In genomic region chr3:105388199-105388598, GRCh38 we compare ENCODE assay signal across 1 cellular context.
TF ChIP-seq lines count a peak whose summit lies in the region.

No MANE protein-coding gene starts in this region.

TF ChIP-seq in IMR-90, 13 proteins besides CTCF, POLR2A, EP300 and RAD21 (continued from another document):
- TF ChIP-seq FOS (IDR thresholded peaks at IDR 0.05; ENCODE audit: low read depth, low read length) = no peak
- TF ChIP-seq ELK1 (IDR thresholded peaks at IDR 0.05; ENCODE audit: borderline replicate concordance, low read depth, low read length) = no peak
- no peak for TF ChIP-seq RCOR1 (IDR thresholded peaks at IDR 0.05; ENCODE audit: insufficient replicate concordance, low read length)
- TF ChIP-seq SMC3 (IDR thresholded peaks at IDR 0.05; ENCODE audit: low read depth, low read length) = no peak
- TF ChIP-seq MXI1 (IDR thresholded peaks at IDR 0.05; ENCODE audit: borderline replicate concordance, low read depth, low read length) = no peak
- TF ChIP-seq USF2 (IDR thresholded peaks at IDR 0.05; ENCODE audit: low read depth, low read length) = no peak
- TF ChIP-seq CHD1 (IDR thresholded peaks at IDR 0.05; ENCODE audit: low read depth, low read length) = no peak
- no peak for TF ChIP-seq BHLHE40 (IDR thresholded peaks at IDR 0.05; ENCODE audit: low read depth, low read length)
- no peak for TF ChIP-seq NFE2L2 (IDR thresholded peaks at IDR 0.05; ENCODE audit: low read depth, low read length)
